8 cellular contexts compared by ENCODE assay signal in genomic region chr10:12350167-12350872, GRCh38. TPM values are rescaled to one million over a fixed set of nuclear protein-coding genes. Genes with fewer than 3 reads are reported as not detected.
DNase-seq lines count a peak whose midpoint lies in the region; ATAC-seq and TF ChIP-seq lines count a peak whose summit lies in the region.

No MANE protein-coding gene starts in this region.

- H3K4me3 ChIP-seq in LNCaP clone FGC (ENCODE audit: low read depth, low read length): peak overlapping the region; percentile 58
- peak overlapping the region; percentile 54 to 82 (median 80) for H3K4me3 ChIP-seq in right lobe of liver

- peaks cover 31% of the 10 kb centered on the region for H3K4me1 Mint-ChIP-seq in activated CD4-positive, alpha-beta T cell treated with anti-CD3 and anti-CD28 coated beads, Interleukin-2, amount 10 ng/mL, durations not matched to agents 7 days and 5 days

- WGBS in right lobe of liver (ENCODE audit: insufficient coverage, low coverage, low lambda C conversion rate, missing lambda C conversion rate): 0% methylated on average over 6 of the region's 47 CpGs

- H3K4me3 Mint-ChIP-seq in activated CD4-positive, alpha-beta T cell treated with anti-CD3 and anti-CD28 coated beads, Interleukin-2, amount 10 ng/mL, durations not matched to agents 7 days and 5 days: peak overlapping the region; percentile 91

- peaks cover 0 to 11% (median 4%) of the 10 kb centered on the region in 4 donors for H3K4me1 ChIP-seq in right lobe of liver

- TF ChIP-seq POLR2A in right lobe of liver (IDR thresholded peaks at IDR 0.05): peak; percentile 36

- no peaks in the 10 kb centered on the region for H3K27me3 ChIP-seq in right lobe of liver

- no peaks in the 10 kb centered on the region for H3K9me3 ChIP-seq in right lobe of liver

- H3K27me3 Mint-ChIP-seq in activated CD4-positive, alpha-beta T cell treated with anti-CD3 and anti-CD28 coated beads, Interleukin-2, amount 10 ng/mL, durations not matched to agents 7 days and 5 days: peaks cover 30% of the 10 kb centered on the region

- CTCF ChIA-PET in activated CD4-positive, alpha-beta T cell treated with anti-CD3 and anti-CD28 coated beads, Interleukin-2, amount 10 ng/mL, durations not matched to agents 7 days and 5 days (lab: Charles Lee): interaction anchor here (0.6 to 1.4 kb wide), 3 partner anchors 9 to 23 kb away, joined by 3 to 4 read pairs (median 3); no protein-coding TSS in a partner anchor

- H3K9me3 Mint-ChIP-seq in activated CD4-positive, alpha-beta T cell treated with anti-CD3 and anti-CD28 coated beads, Interleukin-2, amount 10 ng/mL, durations not matched to agents 7 days and 5 days: no peaks in the 10 kb centered on the region

- H3K36me3 ChIP-seq in right lobe of liver: no peaks in the 10 kb centered on the region

- TF ChIP-seq CTCF in LNCaP clone FGC (IDR thresholded peaks at IDR 0.05; ENCODE audit: control insufficient read depth, extremely low read depth, insufficient read depth) (no peak), right lobe of liver (IDR thresholded peaks at IDR 0.05) (peak in 1 of 4 donors; percentile 27)

- H3K27ac ChIP-seq in right lobe of liver: peak overlapping the region; percentile 57 to 80 (median 79)

- ATAC-seq in GM18870 (IDR thresholded peaks at IDR 0.05; ENCODE audit: unreplicated experiment) (peak; percentile 33), right lobe of liver (peak; percentile 35 to 62 (median 58))

- DNase-seq in ACHN: peak; percentile 36
- peak; percentile 2 for DNase-seq in LNCaP clone FGC (ENCODE audit: low read depth)
- DNase-seq in activated CD4-positive, alpha-beta T cell treated with anti-CD3 and anti-CD28 coated beads, Interleukin-2, amount 10 ng/mL, durations not matched to agents 7 days and 5 days: peak; percentile 72
- peak; percentile 35 for DNase-seq in dermis blood vessel endothelial cell
- DNase-seq in right lobe of liver: peak; percentile 47 to 69 (median 57)
- peak; percentile 23 to 43 for DNase-seq in stimulated activated CD4-positive, alpha-beta T cell treated with anti-CD3 and anti-CD28 coated beads, Interleukin-4, amount 100 ng/mL, for 4 hours
- no peak for DNase-seq in epidermal melanocyte (ENCODE audit: insufficient read length, low spot score)

- in situ Hi-C loops in ACHN (cut with HindIII; ENCODE audit: low pct_ligation_motif_present, low pct_unique_long_range_greater_than_20kb, low sequenced_read_pairs): no loop called here

- H3K36me3 Mint-ChIP-seq in activated CD4-positive, alpha-beta T cell treated with anti-CD3 and anti-CD28 coated beads, Interleukin-2, amount 10 ng/mL, durations not matched to agents 7 days and 5 days (ENCODE audit: low read depth): no peaks in the 10 kb centered on the region

- intact Hi-C loops in right lobe of liver (cut with DNase I): no loop called here

- peak overlapping the region; percentile 94 for H3K27ac Mint-ChIP-seq in activated CD4-positive, alpha-beta T cell treated with anti-CD3 and anti-CD28 coated beads, Interleukin-2, amount 10 ng/mL, durations not matched to agents 7 days and 5 days

- POLR2A ChIA-PET in activated CD4-positive, alpha-beta T cell treated with anti-CD3 and anti-CD28 coated beads, Interleukin-2, amount 10 ng/mL, durations not matched to agents 7 days and 5 days (lab: Charles Lee): no interaction called here

RNA-seq across cellular contexts. Expression of gene CAMK1D, which starts 1.0 kb away (rescaled TPM):
- 10 to 100 TPM; 15.4 to 15.5 TPM for total RNA-seq in activated CD4-positive, alpha-beta T cell treated with anti-CD3 and anti-CD28 coated beads, Interleukin-2, amount 10 ng/mL, durations not matched to agents 7 days and 5 days
- total RNA-seq in dermis blood vessel endothelial cell (0.85 and 3.2 TPM in 2 replicates), right lobe of liver (10 to 100 TPM in 3 of 6 experiments, 1 to 10 TPM in 3; 5.3 to 10.8 (median 9.5) TPM)
